In the genomic region with DNA sequence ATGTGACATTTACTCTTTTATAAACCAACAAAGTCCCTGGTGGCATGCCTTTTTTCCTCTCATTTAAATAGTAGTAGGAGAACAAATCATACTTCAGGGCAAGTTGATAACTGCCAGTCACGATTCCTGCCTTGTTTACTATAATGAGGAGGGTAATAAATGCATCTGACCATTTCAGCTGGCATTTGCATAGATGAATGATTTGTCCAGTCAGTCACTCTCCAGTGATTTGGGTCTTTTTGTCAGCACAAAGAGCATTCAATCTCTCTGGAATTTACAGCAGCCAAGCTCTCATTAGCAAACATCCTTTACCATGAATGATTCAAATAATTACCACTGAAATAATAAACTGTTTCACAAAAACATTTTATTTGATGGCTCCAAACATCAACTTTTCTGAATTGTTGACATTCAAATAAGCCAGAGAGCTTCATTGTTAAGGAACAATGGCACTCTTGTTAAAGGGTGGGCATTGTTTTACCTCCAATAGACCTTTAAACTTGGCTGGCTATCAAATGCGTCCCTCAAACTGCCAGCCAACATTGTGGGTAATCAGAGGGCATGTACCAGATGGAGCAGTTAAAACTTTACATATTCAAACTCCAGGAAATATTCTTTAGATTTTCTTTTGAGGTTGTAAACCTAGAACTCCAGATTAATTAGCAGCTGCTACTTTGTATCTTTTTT, we compare ENCODE assay signal across 21 cellular contexts. TPM values are rescaled to one million over a fixed set of nuclear protein-coding genes. Genes with fewer than 3 reads are reported as not detected.
DNase-seq lines count a peak whose midpoint lies in the region; FAIRE-seq and TF ChIP-seq lines count a peak whose summit lies in the region.
"Had no signal": no experiment of that assay in that cellular context is flagged by ENCODE, and none has a peak within 500 bp of the region (broad histone marks: within the 10 kb centered on the region; RNA-seq: fewer than 3 reads in every experiment).

No MANE protein-coding gene starts in this region.

- DNase-seq in NCI-H345 (lab: John Stamatoyannopoulos, UW): peak; percentile 9
- no peak for DNase-seq in NCI-H345 treated with DMSO at 0.1 percent for 48 hours (lab: John Stamatoyannopoulos, UW; ENCODE audit: unreplicated experiment)
- DNase-seq in NCI-H69 (lab: John Stamatoyannopoulos, UW): peak; percentile 92
- peak; percentile 52 for DNase-seq in foreskin melanocyte
- DNase-seq in small intestine: peak; percentile 5
- no peak for DNase-seq in activated CD4-positive, alpha-beta T cell treated with anti-CD3 and anti-CD28 coated beads, Interleukin-2, amount 10 ng/mL, durations not matched to agents 24 days and 14 days
- no peak for DNase-seq in lower leg skin (ENCODE audit: low spot score in 2 of 2)
- DNase-seq in germinal center (ENCODE audit: low spot score): no peak
- DNase-seq: activated CD4-positive, alpha-beta T cell treated with anti-CD3 and anti-CD28 coated beads for 4 hours; activated naive CD8-positive, alpha-beta T cell treated with anti-CD3 and anti-CD28 coated beads, Interleukin-2, amount 10 ng/mL, durations not matched to agents 7 days and 5 days; brain microvascular endothelial cell; cortex of kidney; foreskin keratinocyte; right lobe of liver; SW 1271 had no signal

- no peaks in the 10 kb centered on the region for H3K36me3 Mint-ChIP-seq in activated CD4-positive, alpha-beta T cell treated with anti-CD3 and anti-CD28 coated beads, Interleukin-2, amount 10 ng/mL, durations not matched to agents 24 days and 14 days (ENCODE audit: low read depth)
- H3K36me3 Mint-ChIP-seq: activated naive CD8-positive, alpha-beta T cell treated with anti-CD3 and anti-CD28 coated beads, Interleukin-2, amount 10 ng/mL, durations not matched to agents 7 days and 5 days; IgD-negative memory B cell; stimulated activated memory B cell treated with anti-CD40 and anti-IgM and Interleukin-4, amounts not matched to agents 10 μg/mL and 1 μg/mL and 100 μg/mL, for 72 hours had no signal

- H3K9me3 ChIP-seq in small intestine (ENCODE audit: control insufficient read depth, low read depth): no peaks in the 10 kb centered on the region
- H3K9me3 ChIP-seq: right lobe of liver had no signal

- H3K9me3 Mint-ChIP-seq in activated CD4-positive, alpha-beta T cell treated with anti-CD3 and anti-CD28 coated beads, Interleukin-2, amount 10 ng/mL, durations not matched to agents 24 days and 14 days: no peaks in the 10 kb centered on the region
- H3K9me3 Mint-ChIP-seq: activated naive CD8-positive, alpha-beta T cell treated with anti-CD3 and anti-CD28 coated beads, Interleukin-2, amount 10 ng/mL, durations not matched to agents 7 days and 5 days; activated T-helper 2 cell treated with anti-CD3 and anti-CD28 coated beads, Interferon-gamma antibody, Interleukin-2, Interleukin-4, amounts not matched to agents 10 μg/mL and 5 μg/mL and 100 μg/mL, durations not matched to agents 14 hours and 24 hours and 36 hours; IgD-negative memory B cell; stimulated activated memory B cell treated with anti-CD40 and anti-IgM and Interleukin-4, amounts not matched to agents 10 μg/mL and 1 μg/mL and 100 μg/mL, for 72 hours had no signal

- peaks cover under 1% of the 10 kb centered on the region for H3K27me3 Mint-ChIP-seq in activated CD4-positive, alpha-beta T cell treated with anti-CD3 and anti-CD28 coated beads, Interleukin-2, amount 10 ng/mL, durations not matched to agents 24 days and 14 days
- H3K27me3 Mint-ChIP-seq: stimulated activated memory B cell treated with anti-CD40 and anti-IgM and Interleukin-4, amounts not matched to agents 10 μg/mL and 1 μg/mL and 100 μg/mL, for 72 hours had no signal

- FAIRE-seq in small intestine (lab: Jason Lieb, UNC): no peak
- FAIRE-seq: GM12891, TTC549 had no signal

- H3K4me3 ChIP-seq in small intestine (ENCODE audit: low read depth in 1 of 2, low read length in 2 of 2): no peak overlapping the region
- H3K4me3 ChIP-seq in lower leg skin (ENCODE audit: low read depth, poor library complexity, severe bottlenecking): no peak overlapping the region
- H3K4me3 ChIP-seq: right lobe of liver had no signal

- no peaks in the 10 kb centered on the region for H3K4me1 ChIP-seq in small intestine (ENCODE audit: control insufficient read depth in 2 of 2, insufficient read depth in 1 of 2, low read depth in 1 of 2, low read length in 1 of 2)
- H3K4me1 ChIP-seq: foreskin keratinocyte, right lobe of liver had no signal

- no peak for TF ChIP-seq POLR2A in lower leg skin (IDR thresholded peaks at IDR 0.05)

- intact Hi-C loops in activated CD4-positive, alpha-beta T cell treated with anti-CD3 and anti-CD28 coated beads, Interleukin-2, amount 10 ng/mL, durations not matched to agents 24 days and 14 days (cut with micrococcal nuclease): no loop called here
- intact Hi-C loops in lower leg skin (cut with DNase I; ENCODE audit: low total_unique reads): no loop called here

- peaks cover 2% of the 10 kb centered on the region for H3K4me1 Mint-ChIP-seq in activated CD4-positive, alpha-beta T cell treated with anti-CD3 and anti-CD28 coated beads, Interleukin-2, amount 10 ng/mL, durations not matched to agents 24 days and 14 days
- H3K4me1 Mint-ChIP-seq: activated naive CD8-positive, alpha-beta T cell treated with anti-CD3 and anti-CD28 coated beads, Interleukin-2, amount 10 ng/mL, durations not matched to agents 7 days and 5 days had no signal

- H3K27ac ChIP-seq in small intestine (ENCODE audit: low read depth in 1 of 2, low read length in 1 of 2): no peak overlapping the region
- H3K27ac ChIP-seq: brain microvascular endothelial cell, C4-2B, foreskin keratinocyte, right lobe of liver had no signal

- no peaks in the 10 kb centered on the region for H3K36me3 ChIP-seq in small intestine (ENCODE audit: control insufficient read depth in 2 of 2, insufficient read depth in 2 of 2, low read length in 2 of 2)
- H3K36me3 ChIP-seq: brain microvascular endothelial cell, right lobe of liver had no signal

- TF ChIP-seq CTCF in lower leg skin (IDR thresholded peaks at IDR 0.05): no peak

- 9 to 40% (median 26%) methylated on average over 2 of the region's 2 CpGs for WGBS in small intestine, 3 donors
- WGBS in lower leg skin, 2 donors: 49 to 54% methylated on average over 2 of the region's 2 CpGs

- H3K4me3 Mint-ChIP-seq in activated CD4-positive, alpha-beta T cell treated with anti-CD3 and anti-CD28 coated beads, Interleukin-2, amount 10 ng/mL, durations not matched to agents 24 days and 14 days: no peak overlapping the region
- H3K4me3 Mint-ChIP-seq: IgD-negative memory B cell; stimulated activated memory B cell treated with anti-CD40 and anti-IgM and Interleukin-4, amounts not matched to agents 10 μg/mL and 1 μg/mL and 100 μg/mL, for 72 hours had no signal

- no peak overlapping the region for H3K27ac Mint-ChIP-seq in activated CD4-positive, alpha-beta T cell treated with anti-CD3 and anti-CD28 coated beads, Interleukin-2, amount 10 ng/mL, durations not matched to agents 24 days and 14 days
- H3K27ac Mint-ChIP-seq: activated naive CD8-positive, alpha-beta T cell treated with anti-CD3 and anti-CD28 coated beads, Interleukin-2, amount 10 ng/mL, durations not matched to agents 7 days and 5 days; activated T-helper 2 cell treated with anti-CD3 and anti-CD28 coated beads, Interferon-gamma antibody, Interleukin-2, Interleukin-4, amounts not matched to agents 10 μg/mL and 5 μg/mL and 100 μg/mL, durations not matched to agents 14 hours and 24 hours and 36 hours; IgD-negative memory B cell; stimulated activated memory B cell treated with anti-CD40 and anti-IgM and Interleukin-4, amounts not matched to agents 10 μg/mL and 1 μg/mL and 100 μg/mL, for 72 hours had no signal

- H3K27me3 ChIP-seq in small intestine (ENCODE audit: control insufficient read depth in 2 of 2, insufficient read depth in 2 of 2, low read length in 2 of 2): no peaks in the 10 kb centered on the region
- H3K27me3 ChIP-seq: brain microvascular endothelial cell, right lobe of liver had no signal

RNA-seq across cellular contexts. Expression of gene FBXL4, which starts 30.0 kb away (rescaled TPM):
- 1 to 10 TPM; 3.1 to 5.7 (median 3.5) TPM for polyA plus RNA-seq in small intestine
- 12.8 and 15.3 TPM in 2 replicates for total RNA-seq in activated CD4-positive, alpha-beta T cell treated with anti-CD3 and anti-CD28 coated beads, Interleukin-2, amount 10 ng/mL, durations not matched to agents 24 days and 14 days
- 10 to 100 TPM; 14.7 to 18.4 (median 17.3) TPM for total RNA-seq in lower leg skin

Comparison
In these comparisons a context has a peak if more than half of its experiments do, and no peak if none do; other contexts are left out.
1. DNase-seq: peak in NCI-H345 (single experiment), NCI-H69 (single experiment), foreskin melanocyte (single experiment) and small intestine (single experiment); none in NCI-H345 treated with DMSO at 0.1 percent for 48 hours (single experiment), activated CD4-positive, alpha-beta T cell treated with anti-CD3 and anti-CD28 coated beads, Interleukin-2, amount 10 ng/mL, durations not matched to agents 24 days and 14 days (single experiment), lower leg skin (0 of 2) and germinal center (single experiment).